Comparison of ENCODE assay signal across 7 cellular contexts in the genomic region with DNA sequence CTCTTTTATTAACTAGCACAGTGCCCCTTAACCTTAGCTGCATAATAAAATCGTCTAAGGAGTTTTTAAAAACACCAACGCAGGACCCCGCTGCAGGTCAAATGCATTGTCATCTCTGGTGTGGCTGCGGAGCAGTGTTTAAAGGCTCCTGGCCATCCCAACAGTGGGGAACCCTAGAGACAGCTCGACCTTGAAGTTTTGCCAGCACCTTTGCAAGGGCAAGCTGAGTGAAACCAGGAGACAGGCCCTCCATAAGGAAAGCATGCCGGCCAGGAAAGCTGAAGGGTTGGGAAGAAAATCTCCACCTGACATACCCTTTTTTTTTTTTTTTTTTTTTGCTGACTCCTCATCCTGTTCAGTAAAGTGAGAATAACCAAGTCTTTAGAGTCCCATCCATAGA.
"Had no signal": no experiment of that assay in that cellular context is flagged by ENCODE, and none has a peak within 500 bp of the region (broad histone marks: within the 10 kb centered on the region; RNA-seq: fewer than 3 reads in every experiment).

No MANE protein-coding gene starts in this region.

- FAIRE-seq: H1, H54, HTR-8/SVneo had no signal

- H2AFZ ChIP-seq: GM23248 had no signal

- H3K27ac ChIP-seq: GM23248 had no signal

- H3K9ac ChIP-seq: GM23248 had no signal

- DNase-seq: GM23248, H9, HCEC 1CT, KBM-7 had no signal

- H3K4me3 ChIP-seq: GM23248 had no signal
